In the genomic region with DNA sequence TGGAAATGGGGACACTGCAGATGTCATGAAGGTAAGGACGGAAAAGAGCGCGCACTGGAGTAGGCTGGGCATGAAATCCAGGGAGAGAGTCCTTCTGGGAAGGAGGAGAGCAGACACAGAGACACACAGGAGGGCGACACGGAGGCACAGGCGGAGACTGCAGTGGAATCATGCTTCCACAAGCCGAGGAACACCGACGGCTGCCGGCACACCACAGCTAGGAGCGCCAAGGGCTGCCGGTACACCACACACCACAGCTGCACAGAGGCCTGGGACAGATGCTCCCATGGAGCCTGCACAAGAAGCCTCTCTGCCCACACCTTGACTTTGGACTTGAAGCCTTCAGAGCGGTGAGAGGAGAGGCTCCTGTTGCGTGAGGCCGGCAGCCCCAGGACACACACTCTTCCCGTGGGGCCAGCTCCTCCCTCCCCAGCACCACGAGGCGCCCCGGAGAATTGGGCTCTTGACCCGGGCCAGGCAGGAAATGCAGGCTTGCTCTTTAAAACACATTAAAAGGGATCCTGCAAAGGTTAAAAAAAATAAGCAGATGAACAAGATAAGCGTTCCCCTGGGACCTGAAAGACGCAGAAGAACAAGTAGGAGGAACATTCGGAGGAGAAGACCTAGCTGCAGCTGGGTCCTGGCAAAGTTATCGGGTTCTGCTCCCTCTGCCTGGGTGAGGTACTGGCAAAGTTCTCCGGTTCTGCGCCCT, we compare ENCODE assay signal across 27 cellular contexts. TPM values are rescaled to one million over a fixed set of nuclear protein-coding genes. Genes with fewer than 3 reads are reported as not detected.
"Had no signal": no experiment of that assay in that cellular context is flagged by ENCODE, and none has a peak within 500 bp of the region (broad histone marks: within the 10 kb centered on the region; RNA-seq: fewer than 3 reads in every experiment).

No MANE protein-coding gene starts in this region.

- H3K27ac ChIP-seq: coronary artery, gastroesophageal sphincter, heart left ventricle, hepatocyte, left lung, neutrophil, pancreas, right lobe of liver, suprapubic skin, transverse colon, upper lobe of right lung, uterus had no signal

- H3K4me3 ChIP-seq: coronary artery, gastroesophageal sphincter, heart left ventricle, hepatocyte, left lung, pancreas, right lobe of liver, smooth muscle cell, suprapubic skin, transverse colon, upper lobe of right lung, uterus had no signal

- H3K79me2 ChIP-seq: hepatocyte had no signal

- H2AFZ ChIP-seq: hepatocyte had no signal

- H3K4me1 ChIP-seq: gastroesophageal sphincter, heart left ventricle, left lung, pancreas, right lobe of liver, transverse colon, upper lobe of right lung, uterus had no signal

- H3K9me3 ChIP-seq: neutrophil, pancreas, right lobe of liver, suprapubic skin, transverse colon, upper lobe of right lung, uterus had no signal

- H3K9me3 Mint-ChIP-seq: nephron had no signal

- H3K4me3 Mint-ChIP-seq: nephron; stimulated activated naive CD8-positive, alpha-beta T cell treated with anti-CD3 and anti-CD28 coated beads, Interleukin-15, amount 100 ng/mL, for 72 hours had no signal

- H3K4me2 ChIP-seq: hepatocyte, smooth muscle cell had no signal

- ATAC-seq: esophagus mucosa; gastroesophageal sphincter; heart left ventricle; left cardiac atrium; left lung; pancreas; right lobe of liver; stimulated activated naive CD8-positive, alpha-beta T cell treated with anti-CD3 and anti-CD28 coated beads, Interleukin-15, amount 100 ng/mL, for 72 hours; upper lobe of right lung had no signal

- H3K27me3 ChIP-seq: suprapubic skin, transverse colon, upper lobe of right lung, uterus had no signal

- H3K36me3 Mint-ChIP-seq: naive thymus-derived CD4-positive, alpha-beta T cell had no signal

- DNase-seq: foreskin fibroblast; left cardiac atrium; left lung; mesendoderm; midbrain; naive thymus-derived CD4-positive, alpha-beta T cell; pancreas; stimulated activated CD4-positive, alpha-beta T cell treated with anti-CD3 and anti-CD28 coated beads, Interleukin-12 subunit alpha, Interleukin-12 subunit beta, amount 100 ng/mL, for 4 hours; stimulated activated CD4-positive, alpha-beta T cell treated with anti-CD3 and anti-CD28 coated beads, Interleukin-1b, Interleukin-23, amount 100 ng/mL, for 48 hours; stimulated activated CD4-positive, alpha-beta T cell treated with anti-CD3 and anti-CD28 coated beads, Interleukin-4, amount 100 ng/mL, for 1 hour; stimulated activated CD8-positive, alpha-beta memory T cell treated with anti-CD3 and anti-CD28 coated beads, Interleukin-4, amount 100 ng/mL, for 48 hours; stimulated activated naive CD4-positive, alpha-beta T cell; stimulated activated naive CD8-positive, alpha-beta T cell treated with anti-CD3 and anti-CD28 coated beads, Interleukin-15, amount 100 ng/mL, for 72 hours; transverse colon; upper lobe of right lung; uterus had no signal

- H3K36me3 ChIP-seq: gastroesophageal sphincter, heart left ventricle, left lung, neutrophil, pancreas, right lobe of liver, suprapubic skin, transverse colon, upper lobe of right lung, uterus had no signal

- FAIRE-seq: pancreas had no signal

- H3K27ac Mint-ChIP-seq: nephron; progenitor cell of endocrine pancreas; stimulated activated naive CD8-positive, alpha-beta T cell treated with anti-CD3 and anti-CD28 coated beads, Interleukin-15, amount 100 ng/mL, for 72 hours had no signal

RNA-seq across cellular contexts. Expression of a gene that starts 28.3 kb away (rescaled TPM):
- total RNA-seq: naive thymus-derived CD4-positive, alpha-beta T cell; right lobe of liver had no signal
- polyA plus RNA-seq: naive thymus-derived CD4-positive, alpha-beta T cell had no signal
